37 cellular contexts compared by ENCODE assay signal in the genomic region with DNA sequence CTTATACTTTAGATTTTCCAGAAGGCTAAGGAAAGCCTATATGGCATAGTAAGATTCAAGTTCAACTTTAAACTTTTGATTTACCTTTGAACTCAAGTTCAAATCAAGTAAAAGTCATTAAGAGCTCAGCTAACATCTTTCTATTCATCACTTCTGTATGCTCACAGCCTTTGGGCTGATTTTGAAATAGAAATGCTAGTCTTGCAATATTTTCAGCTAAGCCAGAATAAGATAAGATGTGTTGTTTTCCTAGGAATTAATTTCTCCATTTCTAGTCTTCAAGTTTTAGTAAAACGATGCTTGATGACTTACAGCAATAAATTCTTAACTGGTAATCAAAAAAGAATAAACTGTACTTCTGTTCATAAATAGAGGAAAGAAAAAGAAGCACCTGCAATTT.
"Had no signal": no experiment of that assay in that cellular context is flagged by ENCODE, and none has a peak within 500 bp of the region (broad histone marks: within the 10 kb centered on the region; RNA-seq: fewer than 3 reads in every experiment).

No MANE protein-coding gene starts in this region.

- H3K4me3 Mint-ChIP-seq: activated CD4-positive, alpha-beta memory T cell treated with anti-CD3 and anti-CD28 coated beads, Interleukin-2, amount 10 ng/mL, durations not matched to agents 7 days and 5 days; activated CD4-positive, alpha-beta T cell treated with anti-CD3 and anti-CD28 coated beads for 36 hours; activated CD4-positive, alpha-beta T cell treated with anti-CD3 and anti-CD28 coated beads, Interleukin-2, amount 10 ng/mL, durations not matched to agents 7 days and 5 days; activated CD8-positive, alpha-beta memory T cell treated with anti-CD3 and anti-CD28 coated beads, Interleukin-2, amount 10 ng/mL, durations not matched to agents 7 days and 5 days; activated CD8-positive, alpha-beta T cell treated with anti-CD3 and anti-CD28 coated beads, Interleukin-2, amount 10 ng/mL, durations not matched to agents 7 days and 5 days; activated naive CD4-positive, alpha-beta T cell treated with anti-CD3 and anti-CD28 coated beads for 36 hours; activated naive CD8-positive, alpha-beta T cell treated with anti-CD3 and anti-CD28 coated beads for 36 hours; activated T-cell treated with anti-CD3 and anti-CD28 coated beads, Interleukin-2, amount 50 U/mL, for 24 hours; activated T-helper 1 cell treated with anti-CD3 and anti-CD28 coated beads, Interleukin-12 subunit alpha, Interleukin-12 subunit beta, Interleukin-2, Interleukin-4 antibody, amounts not matched to agents 30 ng/mL and 10 ng/mL and 1 ng/mL, durations not matched to agents 14 hours and 24 hours and 36 hours; activated T-helper 17 cell treated with anti-CD3 and anti-CD28 coated beads, Interleukin-2, amount 50 U/mL, for 72 hours; T-cell; T-helper 2 cell treated with Interferon-gamma antibody and Interleukin-4, amounts not matched to agents 5 μg/mL and 100 μg/mL, for 36 hours; WTC11 had no signal

- H3K27me3 Mint-ChIP-seq: activated CD4-positive, alpha-beta memory T cell treated with anti-CD3 and anti-CD28 coated beads, Interleukin-2, amount 10 ng/mL, durations not matched to agents 7 days and 5 days; activated CD4-positive, alpha-beta T cell treated with anti-CD3 and anti-CD28 coated beads for 36 hours; activated CD4-positive, alpha-beta T cell treated with anti-CD3 and anti-CD28 coated beads, Interleukin-2, amount 10 ng/mL, durations not matched to agents 7 days and 5 days; activated CD8-positive, alpha-beta memory T cell treated with anti-CD3 and anti-CD28 coated beads, Interleukin-2, amount 10 ng/mL, durations not matched to agents 7 days and 5 days; activated naive CD8-positive, alpha-beta T cell treated with anti-CD3 and anti-CD28 coated beads for 36 hours; activated T-cell treated with anti-CD3 and anti-CD28 coated beads, Interleukin-2, amount 50 U/mL, for 24 hours; activated T-helper 17 cell treated with anti-CD3 and anti-CD28 coated beads, Interleukin-2, amount 50 U/mL, for 72 hours; T-cell had no signal

- H3K4me1 Mint-ChIP-seq: T-cell had no signal

- FAIRE-seq: astrocyte had no signal

- H3K36me3 ChIP-seq: adrenal gland, brain microvascular endothelial cell, breast epithelium, WERI-Rb-1 had no signal

- H3K27me3 ChIP-seq: adrenal gland, body of pancreas, brain microvascular endothelial cell, breast epithelium had no signal

- H3K4me1 ChIP-seq: adrenal gland, breast epithelium had no signal

- H3K27ac Mint-ChIP-seq: activated CD4-positive, alpha-beta memory T cell treated with anti-CD3 and anti-CD28 coated beads, Interleukin-2, amount 10 ng/mL, durations not matched to agents 7 days and 5 days; activated CD4-positive, alpha-beta T cell treated with anti-CD3 and anti-CD28 coated beads for 36 hours; activated CD4-positive, alpha-beta T cell treated with anti-CD3 and anti-CD28 coated beads, Interleukin-2, amount 10 ng/mL, durations not matched to agents 7 days and 5 days; activated CD8-positive, alpha-beta memory T cell treated with anti-CD3 and anti-CD28 coated beads, Interleukin-2, amount 10 ng/mL, durations not matched to agents 7 days and 5 days; activated CD8-positive, alpha-beta T cell treated with anti-CD3 and anti-CD28 coated beads, Interleukin-2, amount 10 ng/mL, durations not matched to agents 7 days and 5 days; activated naive CD4-positive, alpha-beta T cell treated with anti-CD3 and anti-CD28 coated beads for 36 hours; activated naive CD4-positive, alpha-beta T cell treated with anti-CD3 and anti-CD28 coated beads, Interleukin-2, amount 50 U/mL, for 72 hours; activated naive CD8-positive, alpha-beta T cell treated with anti-CD3 and anti-CD28 coated beads for 36 hours; activated T-cell treated with anti-CD3 and anti-CD28 coated beads, Interleukin-2, amount 50 U/mL, for 24 hours; activated T-helper 1 cell treated with anti-CD3 and anti-CD28 coated beads, Interleukin-12 subunit alpha, Interleukin-12 subunit beta, Interleukin-2, Interleukin-4 antibody, amounts not matched to agents 30 ng/mL and 10 ng/mL and 1 ng/mL, durations not matched to agents 14 hours and 24 hours and 36 hours; activated T-helper 17 cell treated with anti-CD3 and anti-CD28 coated beads, Interleukin-2, amount 50 U/mL, for 72 hours; T-cell; T-helper 2 cell treated with Interferon-gamma antibody and Interleukin-4, amounts not matched to agents 5 μg/mL and 100 μg/mL, for 36 hours; WTC11 had no signal

- H3K4me3 ChIP-seq: adrenal gland, body of pancreas, breast epithelium had no signal

- H3K9me3 ChIP-seq: adrenal gland, body of pancreas, breast epithelium had no signal

- H3K36me3 Mint-ChIP-seq: activated naive CD4-positive, alpha-beta T cell treated with anti-CD3 and anti-CD28 coated beads, Interleukin-2, amount 50 U/mL, for 72 hours; WTC11 had no signal

- ATAC-seq: activated CD4-positive, alpha-beta T cell treated with anti-CD3 and anti-CD28 coated beads for 36 hours; activated CD4-positive, CD25-positive, alpha-beta regulatory T cell treated with anti-CD3 and anti-CD28 coated beads, Interleukin-2, amount 50 U/mL, for 24 hours; activated CD8-positive, alpha-beta memory T cell treated with anti-CD3 and anti-CD28 coated beads, Interleukin-2, amount 10 ng/mL, durations not matched to agents 7 days and 5 days; activated CD8-positive, alpha-beta T cell treated with anti-CD3 and anti-CD28 coated beads, Interleukin-2, amount 10 ng/mL, durations not matched to agents 7 days and 5 days; activated naive CD4-positive, alpha-beta T cell treated with anti-CD3 and anti-CD28 coated beads, Interleukin-2, amount 50 U/mL, for 72 hours; activated T-helper 17 cell treated with anti-CD3 and anti-CD28 coated beads, Interleukin-2, amount 50 U/mL, for 72 hours; body of pancreas; T-cell; WTC11 had no signal

- DNase-seq: activated CD4-positive, alpha-beta memory T cell treated with anti-CD3 and anti-CD28 coated beads, Interleukin-2, amount 10 ng/mL, durations not matched to agents 7 days and 5 days; activated CD4-positive, alpha-beta T cell treated with anti-CD3 and anti-CD28 coated beads for 1 hour; activated CD4-positive, alpha-beta T cell treated with anti-CD3 and anti-CD28 coated beads for 36 hours; activated CD4-positive, alpha-beta T cell treated with anti-CD3 and anti-CD28 coated beads for 48 hours; activated CD4-positive, alpha-beta T cell treated with anti-CD3 and anti-CD28 coated beads, Interleukin-2, amount 10 ng/mL, durations not matched to agents 7 days and 5 days; activated CD4-positive, alpha-beta T cell treated with anti-CD3 and anti-CD28 coated beads, Interleukin-2, amount 50 U/mL, for 48 hours; activated CD4-positive, CD25-positive, alpha-beta regulatory T cell; activated CD8-positive, alpha-beta memory T cell treated with anti-CD3 and anti-CD28 coated beads for 24 hours; activated CD8-positive, alpha-beta memory T cell treated with anti-CD3 and anti-CD28 coated beads, Interleukin-2, amount 10 ng/mL, durations not matched to agents 7 days and 5 days; activated CD8-positive, alpha-beta memory T cell treated with anti-CD3 and anti-CD28 coated beads, Interleukin-2, amount 50 U/mL, for 48 hours; activated CD8-positive, alpha-beta T cell treated with anti-CD3 and anti-CD28 coated beads, Interleukin-2, amount 10 ng/mL, durations not matched to agents 7 days and 5 days; activated effector memory CD4-positive, alpha-beta T cell treated with anti-CD3 and anti-CD28 coated beads, Interleukin-2, amount 50 U/mL, for 16 hours; activated gamma-delta T cell treated with Interleukin-2 at 50 U/mL for 16 hours; activated naive CD4-positive, alpha-beta T cell; activated naive CD4-positive, alpha-beta T cell treated with anti-CD3 and anti-CD28 coated beads for 36 hours; activated naive CD4-positive, alpha-beta T cell treated with anti-CD3 and anti-CD28 coated beads, Interleukin-2, amount 50 U/mL, for 16 hours; activated naive CD8-positive, alpha-beta T cell treated with anti-CD3 and anti-CD28 coated beads for 36 hours; activated T-cell treated with anti-CD3 and anti-CD28 coated beads, Interleukin-2, amount 50 U/mL, for 24 hours; activated T-cell treated with anti-CD3 and anti-CD28 coated beads, Interleukin-2, amount 50 U/mL, for 48 hours; adrenal gland; amniotic stem cell; aorta; body of pancreas; brain microvascular endothelial cell; central memory CD4-positive, alpha-beta T cell; T-cell; T-helper 2 cell; T-helper 9 cell; WERI-Rb-1 had no signal

- H3K27ac ChIP-seq: adrenal gland, body of pancreas, brain microvascular endothelial cell, breast epithelium, WERI-Rb-1 had no signal

- H3K9me3 Mint-ChIP-seq: activated CD4-positive, alpha-beta memory T cell treated with anti-CD3 and anti-CD28 coated beads, Interleukin-2, amount 10 ng/mL, durations not matched to agents 7 days and 5 days; activated naive CD4-positive, alpha-beta T cell treated with anti-CD3 and anti-CD28 coated beads for 36 hours; activated naive CD4-positive, alpha-beta T cell treated with anti-CD3 and anti-CD28 coated beads, Interleukin-2, amount 50 U/mL, for 72 hours; activated naive CD8-positive, alpha-beta T cell treated with anti-CD3 and anti-CD28 coated beads for 36 hours; activated T-cell treated with anti-CD3 and anti-CD28 coated beads, Interleukin-2, amount 50 U/mL, for 24 hours; activated T-helper 1 cell treated with anti-CD3 and anti-CD28 coated beads, Interleukin-12 subunit alpha, Interleukin-12 subunit beta, Interleukin-2, Interleukin-4 antibody, amounts not matched to agents 30 ng/mL and 10 ng/mL and 1 ng/mL, durations not matched to agents 14 hours and 24 hours and 36 hours; activated T-helper 17 cell treated with anti-CD3 and anti-CD28 coated beads, Interleukin-2, amount 50 U/mL, for 72 hours; T-cell; T-helper 2 cell treated with Interferon-gamma antibody and Interleukin-4, amounts not matched to agents 5 μg/mL and 100 μg/mL, for 36 hours; WTC11 had no signal
